1 cellular context compared by ENCODE assay signal in genomic region chr16:3458852-3459361, GRCh38.
TF ChIP-seq lines count a peak whose summit lies in the region.

No MANE protein-coding gene starts in this region.

TF ChIP-seq in H1, 55 proteins besides CTCF, POLR2A, EP300 and RAD21:
- TF ChIP-seq KDM5A (IDR thresholded peaks at IDR 0.05; ENCODE audit: low read length), result no peak
- TF ChIP-seq CEBPB (IDR thresholded peaks at IDR 0.05; ENCODE audit: low read depth, low read length), result no peak
- TF ChIP-seq CBX8 (IDR thresholded peaks at IDR 0.05; ENCODE audit: borderline replicate concordance, low read depth, low read length), result no peak
- TF ChIP-seq TBP (IDR thresholded peaks at IDR 0.05; ENCODE audit: low read depth, low read length), result no peak
